2 cellular contexts compared by ENCODE assay signal in the genomic region with DNA sequence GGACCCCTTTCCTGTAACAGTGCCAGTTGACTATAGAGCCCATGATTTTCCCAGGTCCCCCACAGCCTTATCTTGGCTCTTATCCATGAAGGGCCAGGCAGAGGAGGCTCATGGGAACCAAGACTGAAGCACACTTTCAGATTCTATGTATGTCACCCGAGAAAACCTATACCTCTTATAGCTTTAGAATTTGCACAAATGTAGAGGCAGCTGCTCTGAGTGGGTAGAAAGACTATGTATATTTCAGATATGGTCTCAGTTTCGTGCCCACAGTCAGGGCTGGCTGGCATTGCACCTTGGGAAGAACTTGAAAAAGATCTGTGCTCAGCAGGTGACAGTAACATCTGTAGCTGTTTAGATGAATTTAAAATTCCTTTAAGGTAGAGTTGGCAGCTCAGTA.
TF ChIP-seq lines count a peak whose summit lies in the region.

No MANE protein-coding gene starts in this region.

TF ChIP-seq in SK-N-SH, 30 proteins besides CTCF, POLR2A, EP300 and RAD21 (continued from another document):
- TF ChIP-seq ZBTB33 (IDR thresholded peaks at IDR 0.05; ENCODE audit: borderline replicate concordance, low read depth) (no peak), PBX3 (IDR thresholded peaks at IDR 0.05) (no peak), GATA2 (CRISPR knock-in tag; IDR thresholded peaks at IDR 0.05) (no peak), TEAD4 (IDR thresholded peaks at IDR 0.05; ENCODE audit: borderline replicate concordance, insufficient read depth) (no peak), CHD2 (IDR thresholded peaks at IDR 0.05; ENCODE audit: low read length, partially characterized antibody) (no peak), RFX5 (IDR thresholded peaks at IDR 0.05; ENCODE audit: low read length) (no peak), FOSL2 (IDR thresholded peaks at IDR 0.05; ENCODE audit: borderline replicate concordance, low read depth) (no peak), IRF3 (IDR thresholded peaks at IDR 0.05; ENCODE audit: low read depth, low read length) (no peak), TCF12 (IDR thresholded peaks at IDR 0.05) (no peak)

TF ChIP-seq in SK-N-SH treated with all-trans-retinoic acid at 6 μM for 48 hours, 23 proteins besides CTCF, POLR2A, EP300 and RAD21 (continued from another document):
- TF ChIP-seq TSHZ2 (CRISPR knock-in tag; IDR thresholded peaks at IDR 0.05) (no peak), ZC3H10 (CRISPR knock-in tag; IDR thresholded peaks at IDR 0.05) (no peak), ISL1 (CRISPR knock-in tag; IDR thresholded peaks at IDR 0.05) (no peak), ZNF70 (CRISPR knock-in tag; IDR thresholded peaks at IDR 0.05) (no peak), ZFP3 (CRISPR knock-in tag; IDR thresholded peaks at IDR 0.05) (no peak), ESRRG (CRISPR knock-in tag; IDR thresholded peaks at IDR 0.05) (no peak), ZFP30 (CRISPR knock-in tag; IDR thresholded peaks at IDR 0.05) (no peak)
- TF ChIP-seq, protein P1, sequence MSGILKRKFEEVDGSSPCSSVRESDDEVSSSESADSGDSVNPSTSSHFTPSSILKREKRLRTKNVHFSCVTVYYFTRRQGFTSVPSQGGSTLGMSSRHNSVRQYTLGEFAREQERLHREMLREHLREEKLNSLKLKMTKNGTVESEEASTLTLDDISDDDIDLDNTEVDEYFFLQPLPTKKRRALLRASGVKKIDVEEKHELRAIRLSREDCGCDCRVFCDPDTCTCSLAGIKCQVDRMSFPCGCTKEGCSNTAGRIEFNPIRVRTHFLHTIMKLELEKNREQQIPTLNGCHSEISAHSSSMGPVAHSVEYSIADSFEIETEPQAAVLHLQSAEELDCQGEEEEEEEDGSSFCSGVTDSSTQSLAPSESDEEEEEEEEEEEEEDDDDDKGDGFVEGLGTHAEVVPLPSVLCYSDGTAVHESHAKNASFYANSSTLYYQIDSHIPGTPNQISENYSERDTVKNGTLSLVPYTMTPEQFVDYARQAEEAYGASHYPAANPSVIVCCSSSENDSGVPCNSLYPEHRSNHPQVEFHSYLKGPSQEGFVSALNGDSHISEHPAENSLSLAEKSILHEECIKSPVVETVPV (CRISPR knock-in tag; IDR thresholded peaks at IDR 0.05) = no peak
TF ChIP-seq in SK-N-SH treated with all-trans-retinoic acid at 6 μM for 48 hours: peak in this region for 0.
